ENCODE assay signal across 2 cellular contexts in genomic region chr14:24071144-24071697, GRCh38.
TF ChIP-seq lines count a peak whose summit lies in the region.

Gene CPNE6, plus strand, starts transcription at chr14:24071562. Its CDS starts 1,375 bp downstream, at chr14:24072937.

TF ChIP-seq in HepG2, 621 proteins besides CTCF, POLR2A, EP300 and RAD21:
- peak; percentile 33 for TF ChIP-seq PATZ1 (CRISPR knock-in tag; IDR thresholded peaks at IDR 0.05)
- TF ChIP-seq PHF8 (CRISPR knock-in tag; IDR thresholded peaks at IDR 0.05) = no peak

TF ChIP-seq in GM12878, 131 proteins besides CTCF, POLR2A, EP300 and RAD21:
- TF ChIP-seq, protein P1, sequence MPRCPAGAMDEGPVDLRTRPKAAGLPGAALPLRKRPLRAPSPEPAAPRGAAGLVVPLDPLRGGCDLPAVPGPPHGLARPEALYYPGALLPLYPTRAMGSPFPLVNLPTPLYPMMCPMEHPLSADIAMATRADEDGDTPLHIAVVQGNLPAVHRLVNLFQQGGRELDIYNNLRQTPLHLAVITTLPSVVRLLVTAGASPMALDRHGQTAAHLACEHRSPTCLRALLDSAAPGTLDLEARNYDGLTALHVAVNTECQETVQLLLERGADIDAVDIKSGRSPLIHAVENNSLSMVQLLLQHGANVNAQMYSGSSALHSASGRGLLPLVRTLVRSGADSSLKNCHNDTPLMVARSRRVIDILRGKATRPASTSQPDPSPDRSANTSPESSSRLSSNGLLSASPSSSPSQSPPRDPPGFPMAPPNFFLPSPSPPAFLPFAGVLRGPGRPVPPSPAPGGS (IDR thresholded peaks at IDR 0.05; ENCODE audit: borderline replicate concordance, insufficient read depth, low read depth, low read length, poor library complexity, severe bottlenecking) = peak; percentile 71
- TF ChIP-seq EGR1 (IDR thresholded peaks at IDR 0.05; ENCODE audit: borderline replicate concordance in 1 of 2, low read depth in 2 of 2, low read length in 2 of 2) = no peak
